ENCODE assay signal across 8 cellular contexts in genomic region chr9:122904466-122904822, GRCh38. TPM values are rescaled to one million over a fixed set of nuclear protein-coding genes. Genes with fewer than 3 reads are reported as not detected.
DNase-seq lines count a peak whose midpoint lies in the region; ATAC-seq, FAIRE-seq and TF ChIP-seq lines count a peak whose summit lies in the region.

No MANE protein-coding gene starts in this region.

- no peak for TF ChIP-seq RAD21 in K562 (CRISPR knock-in tag; conservative IDR thresholded peaks at IDR 0.05 in 1 of 2, IDR thresholded peaks at IDR 0.05 in 1 of 2)

- H3K27ac ChIP-seq in OCI-LY7 (ENCODE audit: low read depth, low read length, poor library complexity, severe bottlenecking) = peak overlapping the region; percentile 75
- peak overlapping the region; percentile 91 for H3K27ac ChIP-seq in K562 (ENCODE audit: extremely low read depth, low read depth, low read length)
- peak overlapping the region; percentile 96 to 97 for H3K27ac ChIP-seq in small intestine (ENCODE audit: low read depth in 1 of 2, low read length in 1 of 2)

- CTCF ChIA-PET in BJ (lab: Yijun Ruan, JAX) = interaction anchor here (0.7 to 1.5 kb wide), 3 partner anchors 13 to 87 kb away, joined by 3 to 4 read pairs (median 3); no protein-coding TSS in a partner anchor
- CTCF ChIA-PET in OCI-LY7 (lab: Charles Lee; ENCODE audit: unreplicated experiment) = no interaction called here
- CTCF ChIA-PET in K562 (lab: Yijun Ruan, JAX; ENCODE audit: low intra/inter-chr PET ratio) = no interaction called here

- TF ChIP-seq POLR2A in K562 (conservative IDR thresholded peaks at IDR 0.05) = no peak

- intact Hi-C loops in OCI-LY7 (cut with micrococcal nuclease; ENCODE audit: unreplicated experiment) (loop anchor here (2.0 to 10.0 kb wide), 3 partner anchors 36 to 440 kb away; partner anchors contain the start of gene RABGAP1), K562 (cut with micrococcal nuclease) (loop anchor here (1.0 kb wide), 1 partner anchor 27 kb away; the partner anchor contains the start of gene ZBTB26)

- no peak for FAIRE-seq in K562 (lab: Jason Lieb, UNC)
- no peak for FAIRE-seq in small intestine (lab: Jason Lieb, UNC)

- no peak for TF ChIP-seq EP300 in K562 (IDR thresholded peaks at IDR 0.05; ENCODE audit: low read length)

- no peaks in the 10 kb centered on the region for H3K9me1 ChIP-seq in K562 (ENCODE audit: control insufficient read depth, insufficient read depth, low read length)

- POLR2A ChIA-PET in BJ (lab: Charles Lee) = no interaction called here
- POLR2A ChIA-PET in OCI-LY7 (lab: Charles Lee) = interaction anchor here (0.8 to 4.5 kb wide), 10 partner anchors 9 to 436 kb away, joined by 3 to 30 read pairs (median 6); partner anchors contain the start of genes RABGAP1, ZBTB26 and ZBTB6
- POLR2A ChIA-PET in K562 (lab: Yijun Ruan, JAX) = interaction anchor here (0.5 to 2.1 kb wide), 8 partner anchors 9 to 446 kb away, joined by 3 to 14 read pairs (median 4); partner anchors contain the start of gene ZBTB6

- peak overlapping the region; percentile 30; the same call in 1 of the 2 replicates for H2AFZ ChIP-seq in OCI-LY7 (ENCODE audit: low read length)
- peak overlapping the region; percentile 91 for H2AFZ ChIP-seq in K562 (ENCODE audit: low read depth, low read length)

- no peaks in the 10 kb centered on the region; the same call in 1 of the 2 replicates for H3K36me3 ChIP-seq in BJ (ENCODE audit: control insufficient read depth, insufficient read depth, low read length)
- peaks cover 20% of the 10 kb centered on the region; the same call in 1 of the 2 replicates for H3K36me3 ChIP-seq in OCI-LY7 (ENCODE audit: insufficient read depth, low read length)
- peaks cover 8% of the 10 kb centered on the region; the same call in 2 of the 3 replicates for H3K36me3 ChIP-seq in K562 (ENCODE audit: control insufficient read depth, insufficient read depth, low read length)
- H3K36me3 ChIP-seq in small intestine (ENCODE audit: control insufficient read depth in 2 of 2, insufficient read depth in 2 of 2, low read length in 2 of 2) = no peaks in the 10 kb centered on the region

- H3K79me2 ChIP-seq in OCI-LY7 (ENCODE audit: insufficient read depth, low read depth, low read length) (peaks cover 67% of the 10 kb centered on the region), K562 (ENCODE audit: control insufficient read depth, insufficient read depth, low read length) (peaks cover 55% of the 10 kb centered on the region)

- peak overlapping the region; percentile 61 for H3K4me3 ChIP-seq in BJ (ENCODE audit: low read depth, low read length)
- peak overlapping the region; percentile 82 for H3K4me3 ChIP-seq in OCI-LY7 (ENCODE audit: low read depth, low read length, poor library complexity, severe bottlenecking)
- peak overlapping the region; percentile 71 for H3K4me3 ChIP-seq in K562
- peak overlapping the region; percentile 95 to 98 for H3K4me3 ChIP-seq in small intestine (ENCODE audit: low read depth in 1 of 2, low read length in 2 of 2)

- peak overlapping the region; percentile 95 to 98 for H3K9ac ChIP-seq in K562 (ENCODE audit: insufficient read depth in 1 of 2, low read depth in 2 of 2, low read length in 2 of 2)

- H4K20me1 ChIP-seq in OCI-LY7 (ENCODE audit: insufficient read depth, low read length) (peaks cover 16% of the 10 kb centered on the region; the same call in 1 of the 2 replicates), K562 (replicated peaks; ENCODE audit: control insufficient read depth, insufficient read depth, low read length) (no peaks in the 10 kb centered on the region)

- peak overlapping the region; percentile 92 for H3K4me2 ChIP-seq in OCI-LY7 (ENCODE audit: low read length)
- H3K4me2 ChIP-seq in K562 (ENCODE audit: insufficient read depth, low read length) = peak overlapping the region; percentile 86

- DNase-seq in BJ (ENCODE audit: low read depth) = no peak
- DNase-seq in OCI-LY7 (ENCODE audit: low spot score) = peak; percentile 70
- peak in 3 of 4 experiments; percentile 11 to 62 (median 48) for DNase-seq in K562 (ENCODE audit: extremely low read depth in 1 of 4, low spot score in 3 of 4)
- peak; percentile 47 for DNase-seq in iPS-NIHi11 (ENCODE audit: low spot score)
- peak; percentile 36 for DNase-seq in small intestine
- no peak for DNase-seq in GDM1 (lab: John Stamatoyannopoulos, UW)

- TF ChIP-seq CTCF in BJ (IDR thresholded peaks at IDR 0.05; ENCODE audit: insufficient read depth, low read depth, low read length) = no peak
- TF ChIP-seq CTCF in OCI-LY7 (conservative IDR thresholded peaks at IDR 0.05; ENCODE audit: low read length) = no peak
- no peak for TF ChIP-seq CTCF in K562 (IDR thresholded peaks at IDR 0.05 in 2 of 3, conservative IDR thresholded peaks at IDR 0.05 in 1 of 3; ENCODE audit: insufficient read depth in 2 of 3, low read depth in 1 of 3, low read length in 3 of 3)

- 2% methylated on average over 8 of the region's 8 CpGs for WGBS in K562 (ENCODE audit: insufficient coverage, low coverage, missing lambda C conversion rate)
- WGBS in small intestine, 3 donors = 0 to 1% (median 0%) methylated on average over 8 of the region's 8 CpGs

- no peaks in the 10 kb centered on the region for H3K27me3 ChIP-seq in BJ (ENCODE audit: control insufficient read depth, insufficient read depth, low read length)
- no peaks in the 10 kb centered on the region for H3K27me3 ChIP-seq in K562 (ENCODE audit: control insufficient read depth in 2 of 2, insufficient read depth in 2 of 2, low read length in 2 of 2)
- no peaks in the 10 kb centered on the region for H3K27me3 ChIP-seq in small intestine (ENCODE audit: control insufficient read depth in 2 of 2, insufficient read depth in 2 of 2, low read length in 2 of 2)

- BruUV-seq in OCI-LY7 (replicated peaks; lab: Mats Ljungman, UMichigan) = no TSS peak
- BruUV-seq in K562 (replicated peaks; lab: Mats Ljungman, UMichigan) = no TSS peak

- no peaks in the 10 kb centered on the region for H3K9me2 ChIP-seq in OCI-LY7 (ENCODE audit: insufficient read depth, low read length)

- in situ Hi-C loops in K562 (cut with MboI) = no loop called here

- ATAC-seq in GM18861 (IDR thresholded peaks at IDR 0.05; ENCODE audit: unreplicated experiment) (peak; percentile 5), HG03066 (IDR thresholded peaks at IDR 0.05; ENCODE audit: low read depth, unreplicated experiment) (peak; percentile 17), K562 (peak; percentile 79)

- H3K4me1 ChIP-seq in OCI-LY7 (ENCODE audit: insufficient read depth, low read length, poor library complexity, severe bottlenecking) (peaks cover 41% of the 10 kb centered on the region), K562 (replicated peaks in 1 of 2; ENCODE audit: control insufficient read depth in 2 of 2, insufficient read depth in 2 of 2, low read length in 2 of 2) (peaks cover 3 to 7% of the 10 kb centered on the region in 2 experiments; a peak in 3 of 5 replicates), small intestine (ENCODE audit: control insufficient read depth in 2 of 2, insufficient read depth in 1 of 2, low read depth in 1 of 2, low read length in 1 of 2) (peaks cover 0 to 3% of the 10 kb centered on the region in 2 donors)

- H3K9me3 ChIP-seq in OCI-LY7 (ENCODE audit: low read length) (no peaks in the 10 kb centered on the region), K562 (replicated peaks; ENCODE audit: control insufficient read depth, insufficient read depth, low read depth, low read length) (no peaks in the 10 kb centered on the region), small intestine (ENCODE audit: control insufficient read depth, low read depth) (no peaks in the 10 kb centered on the region)

RNA-seq across cellular contexts. Expression of gene RC3H2, which starts 0.7 kb away (rescaled TPM):
- polyA plus RNA-seq in BJ (2011; rRNA removed) = 35.3 and 50.2 TPM in 2 replicates
- polyA minus RNA-seq in BJ (2011; rRNA and poly(A)+ RNA removed) = 50.8 and 73.5 TPM in 2 replicates
- 45.0 and 46.2 TPM in 2 replicates for total RNA-seq in OCI-LY7 (2014; rRNA removed; shearing (Covaris generic))
- 73.7 and 78.7 TPM in 2 replicates for total RNA-seq in OCI-LY7 (2022)
- 62.5 and 108 TPM in 2 replicates for total RNA-seq in K562 (2011; cell fraction: chromatin; rRNA removed; ENCODE audit: low replicate concordance)
- 25.3 and 30.5 TPM in 2 replicates for total RNA-seq in K562 (2011; cell fraction: nucleolus; rRNA removed)
- total RNA-seq in K562 (2011; cell fraction: nucleoplasm; rRNA removed) = 43.0 and 50.8 TPM in 2 replicates
- total RNA-seq in K562 (2014; rRNA removed) = 18.6 and 18.7 TPM in 2 replicates
- 23.2 and 28.1 TPM in 2 replicates for total RNA-seq in K562 (2014; rRNA removed; fragmentation: Illumina TruSeq; extraction: Trizol)
- total RNA-seq in K562 (2015; rRNA removed; fragmentation: Illumina TruSeq; extraction: Trizol) = 25.8 and 28.1 TPM in 2 replicates
- total RNA-seq in K562 (2021) = 25.0 and 26.6 TPM in 2 replicates
- polyA plus RNA-seq in K562 (2011; rRNA removed) = 29.5 and 35.4 TPM in 2 replicates
- 12.1 and 18.0 TPM in 2 replicates for polyA plus RNA-seq in K562 (2011; cell fraction: cytosol; rRNA removed)
- polyA plus RNA-seq in K562 (2011; cell fraction: nucleus; rRNA removed) = 26.4 and 27.3 TPM in 2 replicates
- polyA plus RNA-seq in K562 (2012) = 9.3 and 10.8 TPM in 2 replicates
- polyA plus RNA-seq in K562 (2014; fragmentation: Illumina TruSeq; extraction: Trizol) = 15.4 and 15.7 TPM in 2 replicates
- 1 to 10 TPM; 5.6 to 8.6 TPM for polyA plus RNA-seq in K562 (2014; fragmentation: Nextera tagmentation; extraction: Ambion mirVana)
- 12.8 and 13.9 TPM in 2 replicates for polyA plus RNA-seq in K562 (2014; rRNA removed)
- polyA minus RNA-seq in K562 (2011; rRNA and poly(A)+ RNA removed) = 119 and 133 TPM in 2 replicates
- polyA minus RNA-seq in K562 (2011; cell fraction: cytosol; rRNA and poly(A)+ RNA removed) = 29.8 and 40.5 TPM in 2 replicates
- 24.6 and 46.4 TPM in 2 replicates for polyA minus RNA-seq in K562 (2011; cell fraction: nucleus; rRNA and poly(A)+ RNA removed)
- 10 to 100 TPM in 2 of 3 donors, 1 to 10 TPM in 1; 8.6 to 11.9 (median 10.2) TPM for polyA plus RNA-seq in small intestine

RNA-seq across cellular contexts. Expression of gene ZBTB6, which starts 8.7 kb away (rescaled TPM):
- polyA plus RNA-seq in BJ (2011; rRNA removed) = 2.5 and 5.0 TPM in 2 replicates
- 2.9 and 3.4 TPM in 2 replicates for polyA minus RNA-seq in BJ (2011; rRNA and poly(A)+ RNA removed)
- total RNA-seq in OCI-LY7 (2014; rRNA removed; shearing (Covaris generic)) = 7.1 and 8.1 TPM in 2 replicates
- total RNA-seq in OCI-LY7 (2022) = 8.4 and 9.4 TPM in 2 replicates
- total RNA-seq in K562 (2011; cell fraction: chromatin; rRNA removed; ENCODE audit: low replicate concordance) = 3.2 and 10.1 TPM in 2 replicates
- 2.7 and 3.4 TPM in 2 replicates for total RNA-seq in K562 (2011; cell fraction: nucleolus; rRNA removed)
- 5.5 and 6.9 TPM in 2 replicates for total RNA-seq in K562 (2011; cell fraction: nucleoplasm; rRNA removed)
- 3.1 and 3.7 TPM in 2 replicates for total RNA-seq in K562 (2014; rRNA removed)
- total RNA-seq in K562 (2014; rRNA removed; fragmentation: Illumina TruSeq; extraction: Trizol) = 6.7 and 8.0 TPM in 2 replicates
- 6.1 and 7.2 TPM in 2 replicates for total RNA-seq in K562 (2015; rRNA removed; fragmentation: Illumina TruSeq; extraction: Trizol)
- 5.0 and 5.3 TPM in 2 replicates for total RNA-seq in K562 (2021)
- 6.4 and 6.9 TPM in 2 replicates for polyA plus RNA-seq in K562 (2011; rRNA removed)
- 1.2 and 3.0 TPM in 2 replicates for polyA plus RNA-seq in K562 (2011; cell fraction: cytosol; rRNA removed)
- 1.8 and 3.2 TPM in 2 replicates for polyA plus RNA-seq in K562 (2011; cell fraction: nucleus; rRNA removed)
- polyA plus RNA-seq in K562 (2012) = 3.8 and 4.5 TPM in 2 replicates
- 4.9 and 6.3 TPM in 2 replicates for polyA plus RNA-seq in K562 (2014; fragmentation: Illumina TruSeq; extraction: Trizol)
- polyA plus RNA-seq in K562 (2014; fragmentation: Nextera tagmentation; extraction: Ambion mirVana) = 1 to 10 TPM; 1.4 to 4.8 TPM
- polyA plus RNA-seq in K562 (2014; rRNA removed) = 3.9 and 4.5 TPM in 2 replicates
- polyA minus RNA-seq in K562 (2011; rRNA and poly(A)+ RNA removed) = 9.6 and 11.8 TPM in 2 replicates
- polyA minus RNA-seq in K562 (2011; cell fraction: cytosol; rRNA and poly(A)+ RNA removed) = 2.6 and 2.7 TPM in 2 replicates
- polyA minus RNA-seq in K562 (2011; cell fraction: nucleus; rRNA and poly(A)+ RNA removed) = 6.3 and 12.1 TPM in 2 replicates
- polyA plus RNA-seq in small intestine = 1 to 10 TPM; 3.8 to 4.3 (median 4.0) TPM

RNA-seq across cellular contexts. Expression of gene ZBTB26, which starts 26.9 kb away (rescaled TPM):
- polyA plus RNA-seq in BJ (2011; rRNA removed) (4.4 and 8.0 TPM in 2 replicates), K562 (2011; rRNA removed) (20.7 and 21.4 TPM in 2 replicates), K562 (2014; fragmentation: Illumina TruSeq; extraction: Trizol) (10.0 and 11.4 TPM in 2 replicates), K562 (2014; fragmentation: Nextera tagmentation; extraction: Ambion mirVana) (1 to 10 TPM; 2.4 to 5.0 TPM), K562 (2014; rRNA removed) (9.4 and 10.3 TPM in 2 replicates), small intestine (1 to 10 TPM in 2 of 3 donors, under 1 TPM in 1; 0.89 to 2.7 (median 1.1) TPM)
- 4.0 and 4.7 TPM in 2 replicates for polyA minus RNA-seq in BJ (2011; rRNA and poly(A)+ RNA removed)
- total RNA-seq in OCI-LY7 (2014; rRNA removed; shearing (Covaris generic)) = 7.6 and 10.8 TPM in 2 replicates
- total RNA-seq in OCI-LY7 (2022) (14.2 and 15.6 TPM in 2 replicates), K562 (2014; rRNA removed) (3.4 and 4.3 TPM in 2 replicates), K562 (2014; rRNA removed; fragmentation: Illumina TruSeq; extraction: Trizol) (4.3 and 5.4 TPM in 2 replicates), K562 (2015; rRNA removed; fragmentation: Illumina TruSeq; extraction: Trizol) (3.5 and 3.9 TPM in 2 replicates), K562 (2021) (7.4 and 9.1 TPM in 2 replicates)
- total RNA-seq in K562 (2011; cell fraction: chromatin; rRNA removed; ENCODE audit: low replicate concordance) = 9.0 and 26.0 TPM in 2 replicates
- total RNA-seq in K562 (2011; cell fraction: nucleolus; rRNA removed) = 4.8 and 7.8 TPM in 2 replicates
- 14.2 and 26.4 TPM in 2 replicates for total RNA-seq in K562 (2011; cell fraction: nucleoplasm; rRNA removed)
- polyA plus RNA-seq in K562 (2011; cell fraction: cytosol; rRNA removed) = 5.5 and 9.9 TPM in 2 replicates
- 21.9 and 38.1 TPM in 2 replicates for polyA plus RNA-seq in K562 (2011; cell fraction: nucleus; rRNA removed)
- polyA plus RNA-seq in K562 (2012) = 5.8 and 9.5 TPM in 2 replicates
- polyA minus RNA-seq in K562 (2011; rRNA and poly(A)+ RNA removed) = 12.0 and 12.8 TPM in 2 replicates
- polyA minus RNA-seq in K562 (2011; cell fraction: cytosol; rRNA and poly(A)+ RNA removed) = 5.7 and 6.9 TPM in 2 replicates
- polyA minus RNA-seq in K562 (2011; cell fraction: nucleus; rRNA and poly(A)+ RNA removed) = 4.0 and 9.6 TPM in 2 replicates

RNA-seq across cellular contexts. Expression of gene RABGAP1, which starts 36.4 kb away (rescaled TPM):
- polyA plus RNA-seq in BJ (2011; rRNA removed) (30.8 and 37.0 TPM in 2 replicates), K562 (2011; rRNA removed) (21.0 and 22.7 TPM in 2 replicates), K562 (2014; fragmentation: Illumina TruSeq; extraction: Trizol) (9.6 and 13.1 TPM in 2 replicates), K562 (2014; fragmentation: Nextera tagmentation; extraction: Ambion mirVana) (1 to 10 TPM; 1.5 to 2.2 TPM), K562 (2014; rRNA removed) (7.7 and 9.8 TPM in 2 replicates), small intestine (10 to 100 TPM in 1 of 3 donors, 1 to 10 TPM in 2; 5.9 to 10.3 (median 6.7) TPM)
- polyA minus RNA-seq in BJ (2011; rRNA and poly(A)+ RNA removed) = 31.0 and 39.8 TPM in 2 replicates
- total RNA-seq in OCI-LY7 (2014; rRNA removed; shearing (Covaris generic)) = 16.8 and 24.2 TPM in 2 replicates
- total RNA-seq in OCI-LY7 (2022) (39.8 and 46.6 TPM in 2 replicates), K562 (2014; rRNA removed) (5.1 and 6.8 TPM in 2 replicates), K562 (2014; rRNA removed; fragmentation: Illumina TruSeq; extraction: Trizol) (15.7 and 16.3 TPM in 2 replicates), K562 (2015; rRNA removed; fragmentation: Illumina TruSeq; extraction: Trizol) (14.1 and 16.5 TPM in 2 replicates), K562 (2021) (12.6 and 15.3 TPM in 2 replicates)
- total RNA-seq in K562 (2011; cell fraction: chromatin; rRNA removed; ENCODE audit: low replicate concordance) = 103 and 147 TPM in 2 replicates
- 25.3 and 30.7 TPM in 2 replicates for total RNA-seq in K562 (2011; cell fraction: nucleolus; rRNA removed)
- total RNA-seq in K562 (2011; cell fraction: nucleoplasm; rRNA removed) = 45.7 and 53.1 TPM in 2 replicates
- 4.0 and 8.5 TPM in 2 replicates for polyA plus RNA-seq in K562 (2011; cell fraction: cytosol; rRNA removed)
- 19.9 and 21.0 TPM in 2 replicates for polyA plus RNA-seq in K562 (2011; cell fraction: nucleus; rRNA removed)
- 7.6 and 8.2 TPM in 2 replicates for polyA plus RNA-seq in K562 (2012)
- 30.5 and 41.7 TPM in 2 replicates for polyA minus RNA-seq in K562 (2011; rRNA and poly(A)+ RNA removed)
- polyA minus RNA-seq in K562 (2011; cell fraction: cytosol; rRNA and poly(A)+ RNA removed) = 6.6 and 11.8 TPM in 2 replicates
- 24.9 and 52.1 TPM in 2 replicates for polyA minus RNA-seq in K562 (2011; cell fraction: nucleus; rRNA and poly(A)+ RNA removed)

Comparison
In these comparisons a context has a peak if more than half of its experiments do, and no peak if none do; other contexts are left out.
1. DNase-seq: peak in OCI-LY7 (single experiment), K562 (3 of 4), iPS-NIHi11 (single experiment) and small intestine (single experiment); none in BJ (single experiment) and GDM1 (single experiment).
2. ATAC-seq: peak in every context shown above with its lines; median percentile 79 in K562; 17 in HG03066; 5 in GM18861.
3. Peak in every context shown above with its lines, with median percentiles within 50 percentile points of each other: H3K4me3 ChIP-seq and H3K27ac ChIP-seq.